8 cellular contexts compared by ENCODE assay signal in genomic region chr5:53478411-53479044, GRCh38. TPM values are rescaled to one million over a fixed set of nuclear protein-coding genes. Genes with fewer than 3 reads are reported as not detected.
A peak's percentile ranks its signal among the peaks of the same experiment; 100 is the strongest.
DNase-seq lines count a peak whose midpoint lies in the region; ATAC-seq, FAIRE-seq and TF ChIP-seq lines count a peak whose summit lies in the region.

No MANE protein-coding gene starts in this region.

- H3K9me3 Mint-ChIP-seq in activated CD8-positive, alpha-beta memory T cell treated with anti-CD3 and anti-CD28 coated beads, Interleukin-2, amount 10 ng/mL, durations not matched to agents 7 days and 5 days (ENCODE audit: low read depth) = no peaks in the 10 kb centered on the region

- H3K36me3 ChIP-seq in Peyer's patch = no peaks in the 10 kb centered on the region
- H3K36me3 ChIP-seq in keratinocyte (ENCODE audit: control insufficient read depth in 2 of 2, extremely low read depth in 1 of 2, insufficient read depth in 2 of 2, low read length in 2 of 2) = peaks cover 3 to 12% of the 10 kb centered on the region in 2 experiments

- CTCF ChIA-PET in activated CD8-positive, alpha-beta memory T cell treated with anti-CD3 and anti-CD28 coated beads, Interleukin-2, amount 10 ng/mL, durations not matched to agents 7 days and 5 days (lab: Charles Lee) = interaction anchor here (0.5 to 3.4 kb wide), 6 partner anchors 10 to 833 kb away, joined by 3 to 20 read pairs (median 3); no protein-coding TSS in a partner anchor

- peaks cover 30% of the 10 kb centered on the region for H3K4me1 Mint-ChIP-seq in activated CD8-positive, alpha-beta memory T cell treated with anti-CD3 and anti-CD28 coated beads, Interleukin-2, amount 10 ng/mL, durations not matched to agents 7 days and 5 days

- H3K9ac ChIP-seq in keratinocyte (ENCODE audit: control insufficient read depth, extremely low read depth, insufficient read depth, low read length) = peak overlapping the region; percentile 99

- H3K9me3 ChIP-seq in Peyer's patch (no peaks in the 10 kb centered on the region), keratinocyte (ENCODE audit: control insufficient read depth, low read depth, low read length) (no peaks in the 10 kb centered on the region)

- H3K4me3 ChIP-seq in Peyer's patch (peak overlapping the region; percentile 18 to 61 (median 42)), keratinocyte (ENCODE audit: control insufficient read depth in 2 of 3, extremely low read depth in 1 of 3, insufficient read depth in 2 of 3, low read depth in 1 of 3, low read length in 3 of 3) (peak overlapping the region; percentile 54 to 100 (median 58))

- H2AFZ ChIP-seq in keratinocyte (ENCODE audit: control insufficient read depth, low read length) = peak overlapping the region; percentile 18

- TF ChIP-seq POLR2A in Peyer's patch (IDR thresholded peaks at IDR 0.05) = no peak

- TF ChIP-seq CTCF in Peyer's patch (IDR thresholded peaks at IDR 0.05) = peak in 4 of 6 experiments; percentile 47 to 56 (median 51)
- TF ChIP-seq CTCF in keratinocyte (optimal IDR thresholded peaks at IDR 0.05 in 1 of 3, IDR thresholded peaks at IDR 0.05 in 1 of 3, conservative IDR thresholded peaks at IDR 0.05 in 1 of 3; ENCODE audit: extremely low read depth in 1 of 3, insufficient read depth in 2 of 3, low read length in 3 of 3) = peak; percentile 28 to 34 (median 28)

- no peaks in the 10 kb centered on the region for H3K9me1 ChIP-seq in keratinocyte (ENCODE audit: control insufficient read depth, extremely low read depth, insufficient read depth, low read length)

- H3K4me1 ChIP-seq in Peyer's patch = peaks cover 0 to 28% (median 3%) of the 10 kb centered on the region in 4 donors
- peaks cover 12% of the 10 kb centered on the region for H3K4me1 ChIP-seq in keratinocyte (ENCODE audit: control insufficient read depth, extremely low read depth, insufficient read depth, low read length)

- no peaks in the 10 kb centered on the region for H3K36me3 Mint-ChIP-seq in activated CD8-positive, alpha-beta memory T cell treated with anti-CD3 and anti-CD28 coated beads, Interleukin-2, amount 10 ng/mL, durations not matched to agents 7 days and 5 days

- no peak overlapping the region for H3K27ac ChIP-seq in Peyer's patch
- H3K27ac ChIP-seq in keratinocyte (ENCODE audit: control insufficient read depth, insufficient read depth, low read length) = peak overlapping the region; percentile 97

- H4K20me1 ChIP-seq in keratinocyte (ENCODE audit: control insufficient read depth, extremely low read depth, insufficient read depth, low read length) = no peaks in the 10 kb centered on the region

- peak overlapping the region; percentile 85 for H3K4me2 ChIP-seq in keratinocyte (ENCODE audit: control insufficient read depth, extremely low read depth, insufficient read depth, low read depth, low read length)

- no peak for ATAC-seq in activated CD8-positive, alpha-beta memory T cell treated with anti-CD3 and anti-CD28 coated beads, Interleukin-2, amount 10 ng/mL, durations not matched to agents 7 days and 5 days
- ATAC-seq in stimulated activated naive CD8-positive, alpha-beta T cell treated with anti-CD3 and anti-CD28 coated beads, Interleukin-15, Interleukin-2, amounts not matched to agents 100 U/mL and 50 U/mL, for 24 hours = no peak
- no peak for ATAC-seq in HG03159 (IDR thresholded peaks at IDR 0.05; ENCODE audit: unreplicated experiment)

- peaks cover 75% of the 10 kb centered on the region for H3K27me3 Mint-ChIP-seq in activated CD8-positive, alpha-beta memory T cell treated with anti-CD3 and anti-CD28 coated beads, Interleukin-2, amount 10 ng/mL, durations not matched to agents 7 days and 5 days

- dilution Hi-C loops in keratinocyte (cut with MboI; ENCODE audit: extremely low pct_ligation_motif_present, low sequenced_read_pairs) = no loop called here

- H3K4me3 Mint-ChIP-seq in activated CD8-positive, alpha-beta memory T cell treated with anti-CD3 and anti-CD28 coated beads, Interleukin-2, amount 10 ng/mL, durations not matched to agents 7 days and 5 days = peak overlapping the region; percentile 53

- peaks cover 31% of the 10 kb centered on the region for H3K79me2 ChIP-seq in keratinocyte (ENCODE audit: control insufficient read depth, insufficient read depth, low read length)

- H3K27me3 ChIP-seq in Peyer's patch (no peaks in the 10 kb centered on the region), keratinocyte (ENCODE audit: control insufficient read depth, extremely low read depth, insufficient read depth, low read length) (no peaks in the 10 kb centered on the region)

- DNase-seq in activated CD8-positive, alpha-beta memory T cell treated with anti-CD3 and anti-CD28 coated beads, Interleukin-2, amount 10 ng/mL, durations not matched to agents 7 days and 5 days = no peak
- no peak for DNase-seq in activated CD8-positive, alpha-beta memory T cell treated with anti-CD3 and anti-CD28 coated beads for 24 hours
- DNase-seq in HuH-7.5 (ENCODE audit: low spot score) = peak; percentile 44
- DNase-seq in Peyer's patch = no peak
- DNase-seq in cerebellar cortex (ENCODE audit: low spot score) = peak; percentile 64
- DNase-seq in keratinocyte (ENCODE audit: low read depth, low spot score) = no peak
- DNase-seq in stimulated activated naive CD8-positive, alpha-beta T cell treated with anti-CD3 and anti-CD28 coated beads, Interleukin-15, Interleukin-2, amounts not matched to agents 100 U/mL and 50 U/mL, for 24 hours = peak; percentile 23

- no peak overlapping the region for H3K27ac Mint-ChIP-seq in activated CD8-positive, alpha-beta memory T cell treated with anti-CD3 and anti-CD28 coated beads, Interleukin-2, amount 10 ng/mL, durations not matched to agents 7 days and 5 days

- no peak for FAIRE-seq in keratinocyte (lab: Jason Lieb, UNC)

RNA-seq across cellular contexts. Expression of gene FST, which starts 1.9 kb away (rescaled TPM):
- total RNA-seq in activated CD8-positive, alpha-beta memory T cell treated with anti-CD3 and anti-CD28 coated beads, Interleukin-2, amount 10 ng/mL, durations not matched to agents 7 days and 5 days = under 1 TPM; 0.47 to 0.49 TPM
- total RNA-seq in Peyer's patch = 10 to 100 TPM in 2 of 4 donors, 1 to 10 TPM in 2; 3.5 to 47.0 (median 10.9) TPM
- 139 to 557 TPM (median 276 TPM) in 3 replicates for polyA plus RNA-seq in keratinocyte
- polyA plus RNA-seq in keratinocyte (2011; ENCODE audit: low read depth) = 77.5 TPM
- 105 and 118 TPM in 2 replicates for polyA plus RNA-seq in keratinocyte (2011; cell fraction: cytosol; rRNA removed)
- polyA plus RNA-seq in keratinocyte (2011; cell fraction: nucleus; rRNA removed) = 265 and 297 TPM in 2 replicates
- polyA plus RNA-seq in keratinocyte (2012; ENCODE audit: low replicate concordance) = 81.9 and 365 TPM in 2 replicates
- polyA minus RNA-seq in keratinocyte = 59.5 to 152 TPM (median 143 TPM) in 3 replicates
- polyA minus RNA-seq in keratinocyte (2011; cell fraction: cytosol; rRNA and poly(A)+ RNA removed) = 65.6 TPM
- 71.0 and 123 TPM in 2 replicates for polyA minus RNA-seq in keratinocyte (2011; cell fraction: nucleus; rRNA and poly(A)+ RNA removed)

Comparison
In these comparisons a context has a peak if more than half of its experiments do, and no peak if none do; other contexts are left out.
1. DNase-seq: peak in HuH-7.5 (single experiment), cerebellar cortex (single experiment) and stimulated activated naive CD8-positive, alpha-beta T cell treated with anti-CD3 and anti-CD28 coated beads, Interleukin-15, Interleukin-2, amounts not matched to agents 100 U/mL and 50 U/mL, for 24 hours (single experiment); none in activated CD8-positive, alpha-beta memory T cell treated with anti-CD3 and anti-CD28 coated beads, Interleukin-2, amount 10 ng/mL, durations not matched to agents 7 days and 5 days (single experiment), activated CD8-positive, alpha-beta memory T cell treated with anti-CD3 and anti-CD28 coated beads for 24 hours (single experiment), Peyer's patch (0 of 3) and keratinocyte (single experiment).